In genomic region chr2:67057901-67058703, GRCh38 we compare ENCODE assay signal across 18 cellular contexts.
DNase-seq lines count a peak whose midpoint lies in the region; ATAC-seq, FAIRE-seq and TF ChIP-seq lines count a peak whose summit lies in the region.
"Had no signal": no experiment of that assay in that cellular context is flagged by ENCODE, and none has a peak within 500 bp of the region (broad histone marks: within the 10 kb centered on the region; RNA-seq: fewer than 3 reads in every experiment).

No MANE protein-coding gene starts in this region.

- H3K4me1 ChIP-seq in adrenal gland (replicated peaks in 1 of 2) (peaks cover 6 to 43% of the 10 kb centered on the region in 2 donors), upper lobe of right lung (peaks cover 6% of the 10 kb centered on the region)
- H3K4me1 ChIP-seq: thyroid gland had no signal

- intact Hi-C loops in adrenal gland (cut with DNase I) (no loop called here), upper lobe of right lung (cut with DNase I) (no loop called here)

- no peak overlapping the region for H3K4me3 ChIP-seq in adrenal gland
- no peak overlapping the region for H3K4me3 ChIP-seq in upper lobe of right lung
- no peak overlapping the region for H3K4me3 ChIP-seq in brain microvascular endothelial cell (ENCODE audit: low read depth, low read length)
- H3K4me3 ChIP-seq: thyroid gland had no signal

- ATAC-seq in upper lobe of right lung: peak; percentile 66
- ATAC-seq: activated CD4-positive, CD25-positive, alpha-beta regulatory T cell treated with anti-CD3 and anti-CD28 coated beads, Interleukin-2, amount 50 U/mL, for 24 hours; activated T-helper 17 cell treated with anti-CD3 and anti-CD28 coated beads, Interleukin-2, amount 50 U/mL, for 72 hours had no signal

- TF ChIP-seq CTCF in adrenal gland (IDR thresholded peaks at IDR 0.05) (no peak), upper lobe of right lung (IDR thresholded peaks at IDR 0.05) (no peak), brain microvascular endothelial cell (IDR thresholded peaks at IDR 0.05; ENCODE audit: low read depth, low read length, missing control alignments) (no peak)

- DNase-seq in NCI-H2171 treated with DMSO at 0.1 percent for 48 hours (lab: John Stamatoyannopoulos, UW) (peak; percentile 5), NCI-H2171 (lab: John Stamatoyannopoulos, UW) (no peak), adrenal gland (peak; percentile 39 to 80 (median 59)), upper lobe of right lung (no peak), brain microvascular endothelial cell (no peak), NCI-H510A (lab: John Stamatoyannopoulos, UW) (no peak)
- no peak for DNase-seq in activated T-cell treated with anti-CD3 and anti-CD28 coated beads, Interleukin-2, amount 50 U/mL, for 1 hour
- DNase-seq: endodermal cell; NCI-H187; retina; stimulated activated naive CD4-positive, alpha-beta T cell; T1000; thyroid gland had no signal

- H3K27me3 ChIP-seq in adrenal gland: no peaks in the 10 kb centered on the region
- no peaks in the 10 kb centered on the region for H3K27me3 ChIP-seq in upper lobe of right lung
- H3K27me3 ChIP-seq in brain microvascular endothelial cell (replicated peaks): no peaks in the 10 kb centered on the region
- H3K27me3 ChIP-seq: thyroid gland had no signal

- H3K36me3 ChIP-seq in adrenal gland (replicated peaks in 1 of 2) (no peaks in the 10 kb centered on the region), upper lobe of right lung (no peaks in the 10 kb centered on the region), brain microvascular endothelial cell (replicated peaks) (no peaks in the 10 kb centered on the region)
- H3K36me3 ChIP-seq: thyroid gland had no signal

- WGBS in adrenal gland, 4 donors: 37 to 45% (median 40%) methylated on average over 2 of the region's 2 CpGs

- H3K27ac ChIP-seq in adrenal gland (peak overlapping the region; percentile 26 to 81 (median 55)), upper lobe of right lung (no peak overlapping the region), brain microvascular endothelial cell (no peak overlapping the region)
- H3K27ac ChIP-seq: thyroid gland had no signal

- peak in 1 of 2 donors; percentile 48 for TF ChIP-seq POLR2A in adrenal gland (IDR thresholded peaks at IDR 0.05)

- peak; percentile 27 for FAIRE-seq in islet of Langerhans (lab: Jason Lieb, UNC)
- FAIRE-seq: D721Med, GM12892 had no signal

- H3K9me3 ChIP-seq in adrenal gland (replicated peaks in 1 of 3): no peaks in the 10 kb centered on the region
- H3K9me3 ChIP-seq in upper lobe of right lung: no peaks in the 10 kb centered on the region
- H3K9me3 ChIP-seq: thyroid gland had no signal

- in situ Hi-C loops in brain microvascular endothelial cell (cut with HindIII; ENCODE audit: low pct_ligation_motif_present, low sequenced_read_pairs): no loop called here

Comparison
In these comparisons a context has a peak if more than half of its experiments do, and no peak if none do; other contexts are left out.
1. DNase-seq: peak in NCI-H2171 treated with DMSO at 0.1 percent for 48 hours (single experiment) and adrenal gland (7 of 7); none in NCI-H2171 (single experiment), upper lobe of right lung (single experiment), activated T-cell treated with anti-CD3 and anti-CD28 coated beads, Interleukin-2, amount 50 U/mL, for 1 hour (single experiment), brain microvascular endothelial cell (single experiment) and NCI-H510A (single experiment).
2. H3K27ac ChIP-seq: peak in adrenal gland (5 of 5); none in upper lobe of right lung (single experiment) and brain microvascular endothelial cell (single experiment).